10 cellular contexts compared by ENCODE assay signal in genomic region chr4:123671633-123672404, GRCh38.
DNase-seq lines count a peak whose midpoint lies in the region; ATAC-seq, FAIRE-seq and TF ChIP-seq lines count a peak whose summit lies in the region.
"Had no signal": no experiment of that assay in that cellular context is flagged by ENCODE, and none has a peak within 500 bp of the region (broad histone marks: within the 10 kb centered on the region; RNA-seq: fewer than 3 reads in every experiment).

No MANE protein-coding gene starts in this region.

- no peak for TF ChIP-seq RAD21 in A549 (conservative IDR thresholded peaks at IDR 0.05 in 1 of 2, IDR thresholded peaks at IDR 0.05 in 1 of 2)

- DNase-seq in A549 (ENCODE audit: low read depth in 1 of 2, low spot score in 1 of 2) (no peak), NCI-H2227 (lab: John Stamatoyannopoulos, UW; ENCODE audit: unreplicated experiment) (no peak), H7 (no peak), substantia nigra (lab: John Stamatoyannopoulos, UW) (no peak), T1000 (lab: John Stamatoyannopoulos, UW) (no peak)
- peak; percentile 35 to 46 for DNase-seq in activated T-cell treated with anti-CD3 and anti-CD28 coated beads, Interleukin-2, amount 50 U/mL, for 48 hours
- DNase-seq: CD8-positive, alpha-beta memory T cell; midbrain had no signal

- no peak for FAIRE-seq in A549 (lab: Jason Lieb, UNC)

- no peak overlapping the region for H3K4me2 ChIP-seq in A549

- no peak for TF ChIP-seq POLR2A in A549 (IDR thresholded peaks at IDR 0.05; ENCODE audit: low read length)

- WGBS in A549 (ENCODE audit: missing lambda C conversion rate): 93% methylated on average over 4 of the region's 4 CpGs

- H3K27ac ChIP-seq in A549 (no peak overlapping the region), substantia nigra (ENCODE audit: low read depth, low read length, poor library complexity, severe bottlenecking) (no peak overlapping the region)

- POLR2A ChIA-PET in A549 (lab: Yijun Ruan, JAX): no interaction called here

- CTCF ChIA-PET in A549 (lab: Yijun Ruan, JAX): interaction anchor here (0.7 kb wide), 1 partner anchor 11 kb away, joined by 6 read pairs; no protein-coding TSS in a partner anchor

- no peaks in the 10 kb centered on the region for H3K9me3 ChIP-seq in A549

- ATAC-seq in A549 (no peak), GM19324 (IDR thresholded peaks at IDR 0.05; ENCODE audit: low FRiP score, unreplicated experiment) (peak; percentile 73), HG03060 (IDR thresholded peaks at IDR 0.05; ENCODE audit: low read depth, unreplicated experiment) (peak; percentile 90)

- H3K36me3 ChIP-seq in H7 (replicated peaks; ENCODE audit: control insufficient read depth, insufficient read depth, low read length): no peaks in the 10 kb centered on the region

- H3K4me1 ChIP-seq in A549: peaks cover 3% of the 10 kb centered on the region; the same call in 1 of the 3 replicates

- TF ChIP-seq EP300 in A549 (IDR thresholded peaks at IDR 0.05): no peak

- H3K4me3 ChIP-seq in A549 (no peak overlapping the region), H7 (ENCODE audit: insufficient read depth, low read depth, low read length) (no peak overlapping the region)

- TF ChIP-seq CTCF in A549 (IDR thresholded peaks at IDR 0.05): no peak

- H3K27me3 ChIP-seq in H7 (ENCODE audit: control insufficient read depth, insufficient read depth, low read length): no peaks in the 10 kb centered on the region

TF ChIP-seq in A549, 52 proteins besides CTCF, POLR2A, EP300 and RAD21:
- peak; percentile 78 for TF ChIP-seq MAFK (IDR thresholded peaks at IDR 0.05; ENCODE audit: partially characterized antibody)
- TF ChIP-seq HES2 (IDR thresholded peaks at IDR 0.05): no peak

Comparison
In these comparisons a context has a peak if more than half of its experiments do, and no peak if none do; other contexts are left out.
1. ATAC-seq: peak in GM19324 (single experiment) and HG03060 (single experiment); none in A549 (0 of 2).
2. DNase-seq: peak in activated T-cell treated with anti-CD3 and anti-CD28 coated beads, Interleukin-2, amount 50 U/mL, for 48 hours (2 of 2); none in A549 (0 of 2), NCI-H2227 (single experiment), H7 (single experiment), substantia nigra (0 of 49) and T1000 (single experiment).